ENCODE assay signal across 8 cellular contexts in genomic region chr3:85360742-85361387, GRCh38.
DNase-seq lines count a peak whose midpoint lies in the region; ATAC-seq and TF ChIP-seq lines count a peak whose summit lies in the region.

No MANE protein-coding gene starts in this region.

- POLR2A ChIA-PET in IMR-90 (lab: Charles Lee; ENCODE audit: unreplicated experiment), result no interaction called here
- POLR2A ChIA-PET in PC-9 (lab: Charles Lee; ENCODE audit: unreplicated experiment), result no interaction called here

- peak; percentile 42 for TF ChIP-seq CTCF in IMR-90 (conservative IDR thresholded peaks at IDR 0.05; ENCODE audit: low read depth, low read length)
- TF ChIP-seq CTCF in PC-9 (conservative IDR thresholded peaks at IDR 0.05), result peak; percentile 77
- TF ChIP-seq CTCF in esophagus muscularis mucosa (IDR thresholded peaks at IDR 0.05), result peak; percentile 28 to 50 (median 29)

- no peak overlapping the region for H2BK20ac ChIP-seq in IMR-90 (ENCODE audit: low read depth, low read length)

- no peak overlapping the region for H2AFZ ChIP-seq in IMR-90 (replicated peaks; ENCODE audit: low read length, poor library complexity)
- H2AFZ ChIP-seq in PC-9, result no peak overlapping the region

- H3K9me3 ChIP-seq in IMR-90 (ENCODE audit: control insufficient read depth, insufficient read depth, low read length), result no peaks in the 10 kb centered on the region
- H3K9me3 ChIP-seq in PC-9 (ENCODE audit: insufficient read depth, low read depth), result no peaks in the 10 kb centered on the region
- H3K9me3 ChIP-seq in esophagus muscularis mucosa, result no peaks in the 10 kb centered on the region

- no peaks in the 10 kb centered on the region for H3K79me1 ChIP-seq in IMR-90 (ENCODE audit: low read depth in 1 of 2, low read length in 2 of 2)

- H3K4me3 ChIP-seq in IMR-90 (ENCODE audit: insufficient read depth, low read depth, low read length) (no peak overlapping the region), PC-9 (no peak overlapping the region), esophagus muscularis mucosa (no peak overlapping the region)

- H2BK5ac ChIP-seq in IMR-90 (ENCODE audit: low read depth, low read length, poor library complexity, severe bottlenecking), result no peak overlapping the region

- no peak overlapping the region for H2BK120ac ChIP-seq in IMR-90 (ENCODE audit: low read depth, low read length)

- H3K79me2 ChIP-seq in PC-9 (ENCODE audit: low read depth), result no peaks in the 10 kb centered on the region

- H4K20me1 ChIP-seq in IMR-90 (ENCODE audit: insufficient read depth, low read length) (no peaks in the 10 kb centered on the region), PC-9 (ENCODE audit: insufficient read depth) (no peaks in the 10 kb centered on the region)

- H2BK15ac ChIP-seq in IMR-90 (ENCODE audit: low read depth, low read length), result no peak overlapping the region

- H3K14ac ChIP-seq in IMR-90 (replicated peaks; ENCODE audit: low read depth, low read length), result no peak overlapping the region

- H2AK9ac ChIP-seq in IMR-90 (replicated peaks; ENCODE audit: low read depth, low read length, poor library complexity), result no peak overlapping the region

- no peak overlapping the region for H3K4me2 ChIP-seq in IMR-90 (ENCODE audit: low read depth, low read length)
- H3K4me2 ChIP-seq in PC-9, result no peak overlapping the region

- in situ Hi-C loops in IMR-90 (cut with MboI; ENCODE audit: low sequenced_read_pairs), result no loop called here

- dilution Hi-C loops in IMR-90 (cut with HindIII; ENCODE audit: low sequenced_read_pairs, unreplicated experiment), result no loop called here

- peak; percentile 67 for TF ChIP-seq RAD21 in IMR-90 (IDR thresholded peaks at IDR 0.05; ENCODE audit: low read length)

- no peak overlapping the region for H3K18ac ChIP-seq in IMR-90 (ENCODE audit: low read depth, low read length)

- H3K56ac ChIP-seq in IMR-90 (ENCODE audit: extremely low read depth, insufficient read depth, low read length), result no peak overlapping the region

- H2AK5ac ChIP-seq in IMR-90 (ENCODE audit: low read depth, low read length), result no peak overlapping the region

- no CpG with 5 or more reads among the region's 6 CpGs for WGBS in IMR-90 (ENCODE audit: extremely low coverage in 2 of 2, insufficient read length in 1 of 2), 2 experiments
- 51% methylated on average over 6 of the region's 6 CpGs for WGBS in esophagus muscularis mucosa

- no peak overlapping the region for H3K27ac ChIP-seq in IMR-90 (ENCODE audit: insufficient read depth, low read length)
- no peak overlapping the region for H3K27ac ChIP-seq in PC-9
- no peak overlapping the region for H3K27ac ChIP-seq in esophagus muscularis mucosa (replicated peaks in 1 of 4)

- TF ChIP-seq POLR2A in IMR-90 (IDR thresholded peaks at IDR 0.05; ENCODE audit: low read depth, low read length), result no peak
- no peak for TF ChIP-seq POLR2A in esophagus muscularis mucosa (IDR thresholded peaks at IDR 0.05; ENCODE audit: low read depth)

- H3K9ac ChIP-seq in IMR-90 (ENCODE audit: low read depth, low read length), result no peak overlapping the region

- BruUV-seq in IMR-90 (replicated peaks; lab: Mats Ljungman, UMichigan) (no TSS peak), PC-9 (replicated peaks; lab: Mats Ljungman, UMichigan) (no TSS peak)

- CTCF ChIA-PET in IMR-90 (lab: Yijun Ruan, JAX) (no interaction called here), PC-9 (lab: Charles Lee) (interaction anchor here (0.6 kb wide), 1 partner anchor 211 kb away, joined by 3 read pairs; no protein-coding TSS in a partner anchor)

- H3K36me3 ChIP-seq in IMR-90 (ENCODE audit: control insufficient read depth, insufficient read depth, low read length) (no peaks in the 10 kb centered on the region), PC-9 (ENCODE audit: low read depth) (no peaks in the 10 kb centered on the region), esophagus muscularis mucosa (no peaks in the 10 kb centered on the region)

- H4K91ac ChIP-seq in IMR-90 (ENCODE audit: insufficient read depth, low read depth, low read length), result no peak overlapping the region

- H3K4ac ChIP-seq in IMR-90 (ENCODE audit: low read depth, low read length), result no peak overlapping the region

- ATAC-seq in GM18907 (IDR thresholded peaks at IDR 0.05; ENCODE audit: unreplicated experiment) (peak; percentile 58), IMR-90 (ENCODE audit: low read depth) (no peak; the same call in 1 of the 2 replicates), GM18520 (IDR thresholded peaks at IDR 0.05; ENCODE audit: unreplicated experiment) (no peak)

- H3K9me1 ChIP-seq in IMR-90 (ENCODE audit: insufficient read depth, low read length), result no peaks in the 10 kb centered on the region

- no peak overlapping the region for H4K8ac ChIP-seq in IMR-90 (ENCODE audit: low read depth in 2 of 2, low read length in 2 of 2)

- no peaks in the 10 kb centered on the region for H3K9me2 ChIP-seq in PC-9 (ENCODE audit: insufficient read depth)

- H3K27me3 ChIP-seq in IMR-90 (ENCODE audit: control insufficient read depth, insufficient read depth, low read length), result no peaks in the 10 kb centered on the region
- H3K27me3 ChIP-seq in PC-9 (ENCODE audit: insufficient read depth, low read depth), result no peaks in the 10 kb centered on the region
- H3K27me3 ChIP-seq in esophagus muscularis mucosa, result no peaks in the 10 kb centered on the region

- no peak for TF ChIP-seq EP300 in esophagus muscularis mucosa (IDR thresholded peaks at IDR 0.05)

- intact Hi-C loops in IMR-90 (cut with micrococcal nuclease), result no loop called here
- intact Hi-C loops in PC-9 (cut with micrococcal nuclease; ENCODE audit: unreplicated experiment), result loop anchor here (1.0 to 10.0 kb wide), 3 partner anchors 214 to 812 kb away; no protein-coding TSS in a partner anchor
- intact Hi-C loops in esophagus muscularis mucosa (cut with DNase I), result loop anchor here (5.0 kb wide), 1 partner anchor 814 kb away; no protein-coding TSS in a partner anchor

- no peak overlapping the region for H3K23ac ChIP-seq in IMR-90 (ENCODE audit: low read depth, low read length)

- peak; percentile 92 for DNase-seq in Ammon's horn (ENCODE audit: low spot score)
- DNase-seq in IMR-90, result peak; percentile 9
- DNase-seq in PC-9, result peak in 1 of 2 experiments; percentile 55
- DNase-seq in esophagus muscularis mucosa (ENCODE audit: extremely low spot score), result no peak
- DNase-seq in non-pigmented ciliary epithelial cell (ENCODE audit: low read depth), result peak; percentile 11
- DNase-seq in stimulated activated CD4-positive, alpha-beta T cell treated with anti-CD3 and anti-CD28 coated beads, Interleukin-12 subunit alpha, Interleukin-12 subunit beta, amount 100 ng/mL, for 4 hours, result no peak

- no peak overlapping the region for H4K5ac ChIP-seq in IMR-90 (ENCODE audit: low read depth, low read length)

- H3F3A ChIP-seq in PC-9 (ENCODE audit: insufficient read depth, low read depth), result no peaks in the 10 kb centered on the region

- H3K4me1 ChIP-seq in IMR-90 (ENCODE audit: control insufficient read depth, insufficient read depth, low read length) (no peaks in the 10 kb centered on the region), PC-9 (replicated peaks; ENCODE audit: insufficient read depth) (no peaks in the 10 kb centered on the region), esophagus muscularis mucosa (no peaks in the 10 kb centered on the region)

TF ChIP-seq in IMR-90, 13 proteins besides CTCF, POLR2A, EP300 and RAD21:
- no peak for TF ChIP-seq MAFK (IDR thresholded peaks at IDR 0.05; ENCODE audit: low read depth, low read length)
- TF ChIP-seq MAZ (IDR thresholded peaks at IDR 0.05; ENCODE audit: borderline replicate concordance, low read depth, low read length), result no peak
- TF ChIP-seq RCOR1 (IDR thresholded peaks at IDR 0.05; ENCODE audit: insufficient replicate concordance, low read length), result no peak
- TF ChIP-seq FOS (IDR thresholded peaks at IDR 0.05; ENCODE audit: low read depth, low read length), result no peak
- TF ChIP-seq BHLHE40 (IDR thresholded peaks at IDR 0.05; ENCODE audit: low read depth, low read length), result no peak
- no peak for TF ChIP-seq USF2 (IDR thresholded peaks at IDR 0.05; ENCODE audit: low read depth, low read length)
- no peak for TF ChIP-seq SMC3 (IDR thresholded peaks at IDR 0.05; ENCODE audit: low read depth, low read length)
- no peak for TF ChIP-seq ELK1 (IDR thresholded peaks at IDR 0.05; ENCODE audit: borderline replicate concordance, low read depth, low read length)
- TF ChIP-seq CEBPB (IDR thresholded peaks at IDR 0.05; ENCODE audit: low read depth, low read length), result no peak
- no peak for TF ChIP-seq CHD1 (IDR thresholded peaks at IDR 0.05; ENCODE audit: low read depth, low read length)
- TF ChIP-seq MXI1 (IDR thresholded peaks at IDR 0.05; ENCODE audit: borderline replicate concordance, low read depth, low read length), result no peak
- TF ChIP-seq RFX5 (IDR thresholded peaks at IDR 0.05; ENCODE audit: low read depth, low read length), result no peak
- TF ChIP-seq NFE2L2 (IDR thresholded peaks at IDR 0.05; ENCODE audit: low read depth, low read length), result no peak

Comparison
In these comparisons a context has a peak if more than half of its experiments do, and no peak if none do; other contexts are left out.
1. DNase-seq: peak in Ammon's horn (single experiment), IMR-90 (single experiment) and non-pigmented ciliary epithelial cell (single experiment); none in esophagus muscularis mucosa (single experiment) and stimulated activated CD4-positive, alpha-beta T cell treated with anti-CD3 and anti-CD28 coated beads, Interleukin-12 subunit alpha, Interleukin-12 subunit beta, amount 100 ng/mL, for 4 hours (single experiment).
2. Peak in every context shown above with its lines, with median percentiles within 50 percentile points of each other: CTCF ChIP-seq.